Comparison of ENCODE assay signal across 8 cellular contexts in the genomic region with DNA sequence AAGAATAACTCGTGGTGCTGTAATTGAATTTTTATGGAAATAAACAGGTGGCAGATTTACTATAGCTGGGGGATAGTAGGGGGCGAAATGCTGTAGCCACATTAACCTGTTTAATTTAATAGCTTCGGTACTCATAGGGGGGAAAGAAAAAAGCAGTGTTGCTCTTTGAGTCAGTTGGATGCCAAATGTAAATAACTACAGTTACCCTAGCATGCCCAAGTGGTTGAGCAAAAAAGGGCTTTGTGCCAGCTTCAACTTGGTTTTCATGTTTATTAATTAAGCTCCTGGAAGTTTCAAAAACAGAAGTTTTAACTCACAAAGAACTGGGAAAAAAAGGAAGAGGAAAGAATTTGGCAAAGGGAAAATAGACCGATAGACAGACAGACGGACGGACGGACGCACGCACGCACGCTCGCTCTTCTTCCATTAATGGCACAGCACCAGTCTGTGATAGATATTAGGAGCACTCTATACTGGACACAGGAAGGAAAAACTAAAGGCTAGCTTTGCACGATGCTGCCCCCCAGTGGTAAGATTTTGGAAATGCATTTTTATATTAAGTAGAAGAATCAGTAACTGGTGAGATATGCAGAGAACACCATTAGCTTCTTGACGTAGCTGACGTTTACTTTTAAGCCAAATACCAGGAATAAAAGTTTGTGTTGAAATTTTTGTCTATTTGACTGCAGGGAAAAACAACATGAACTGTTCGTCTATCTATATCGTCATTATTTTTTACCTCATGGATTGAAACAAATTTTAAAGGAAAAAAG.
DNase-seq lines count a peak whose midpoint lies in the region; ATAC-seq and TF ChIP-seq lines count a peak whose summit lies in the region.

No MANE protein-coding gene starts in this region.

- peak overlapping the region; percentile 7 for H3K4me2 ChIP-seq in Loucy (ENCODE audit: low read depth, low read length, poor library complexity, severe bottlenecking)

- CTCF ChIA-PET in AG04449 (lab: Yijun Ruan, JAX) (interaction anchor here (0.6 to 7.7 kb wide), 61 partner anchors 10 to 969 kb away, joined by 3 to 235 read pairs (median 4); no protein-coding TSS in a partner anchor), GM10248 (lab: Yijun Ruan, JAX) (interaction anchor here (0.7 to 5.8 kb wide), 39 partner anchors 10 to 1024 kb away, joined by 3 to 38 read pairs (median 5); no protein-coding TSS in a partner anchor), HEK293 (lab: Yijun Ruan, JAX) (interaction anchor here (0.6 to 2.2 kb wide), 28 partner anchors 9 to 965 kb away, joined by 3 to 26 read pairs (median 4); no protein-coding TSS in a partner anchor)

- H4K20me1 ChIP-seq in Loucy (ENCODE audit: insufficient read depth, low read length, poor library complexity, severe bottlenecking): no peaks in the 10 kb centered on the region

- H3F3A ChIP-seq in Loucy (ENCODE audit: low read depth): no peaks in the 10 kb centered on the region

- H3K79me2 ChIP-seq in Loucy (ENCODE audit: insufficient read depth, low read length): no peaks in the 10 kb centered on the region

- ATAC-seq in lung (ENCODE audit: insufficient read depth, low FRiP score): peak; percentile 95

- H3K4me3 ChIP-seq in AG04449 (ENCODE audit: low read depth, low read length): peak overlapping the region; percentile 38
- H3K4me3 ChIP-seq in HEK293 (ENCODE audit: low read depth, low read length): peak overlapping the region; percentile 18
- H3K4me3 ChIP-seq in Loucy (ENCODE audit: low read length, poor library complexity, severe bottlenecking): no peak overlapping the region
- no peak overlapping the region for H3K4me3 ChIP-seq in lung
- H3K4me3 ChIP-seq in testis: no peak overlapping the region

- H3K9me2 ChIP-seq in Loucy (replicated peaks; ENCODE audit: low read depth, low read length): no peaks in the 10 kb centered on the region

- POLR2A ChIA-PET in AG04449 (lab: Yijun Ruan, JAX): interaction anchor here (0.7 kb wide), 2 partner anchors 37 to 55 kb away, joined by 3 read pairs; no protein-coding TSS in a partner anchor
- POLR2A ChIA-PET in GM10248 (lab: Yijun Ruan, JAX): no interaction called here
- POLR2A ChIA-PET in HEK293 (lab: Yijun Ruan, JAX): no interaction called here

- intact Hi-C loops in testis (cut with DNase I; ENCODE audit: low total_unique reads): no loop called here

- H3K4me1 ChIP-seq in HEK293 (ENCODE audit: control insufficient read depth, insufficient read depth, low read length) (no peaks in the 10 kb centered on the region), Loucy (ENCODE audit: insufficient read depth, low read length, poor library complexity, severe bottlenecking) (peaks cover 14% of the 10 kb centered on the region), lung (ENCODE audit: control insufficient read depth in 2 of 2, insufficient read depth in 2 of 2, low read length in 2 of 2) (no peaks in the 10 kb centered on the region), testis (no peaks in the 10 kb centered on the region)

- TF ChIP-seq CTCF in AG04449 (IDR thresholded peaks at IDR 0.05; ENCODE audit: insufficient read depth, low read length, missing control alignments) (peak; percentile 45), GM10248 (IDR thresholded peaks at IDR 0.05; ENCODE audit: control extremely low read depth, extremely low read depth, low read depth, missing control alignments) (peak; percentile 77), HEK293 (tag by site-specific recombination; IDR thresholded peaks at IDR 0.05) (no peak; the same call in 1 of the 2 replicates), Loucy (conservative IDR thresholded peaks at IDR 0.05; ENCODE audit: low read length) (peak; percentile 84), lung (IDR thresholded peaks at IDR 0.05; ENCODE audit: control extremely low read depth, extremely low read depth) (peak; percentile 42), testis (IDR thresholded peaks at IDR 0.05) (peak; percentile 56 to 93 (median 87))

- DNase-seq in AG04449 (ENCODE audit: low read depth, low spot score) (no peak), GM10248 (ENCODE audit: extremely low spot score) (peak; percentile 75), RKO (ENCODE audit: low spot score) (peak; percentile 88), dedifferentiated amniotic fluid mesenchymal stem cell (ENCODE audit: extremely low spot score) (peak; percentile 85), lung (ENCODE audit: low spot score) (peak; percentile 63), testis (peak; percentile 71)

- H3K36me3 ChIP-seq in HEK293 (ENCODE audit: control insufficient read depth in 2 of 2, insufficient read depth in 1 of 2, low read length in 2 of 2): no peaks in the 10 kb centered on the region
- no peaks in the 10 kb centered on the region for H3K36me3 ChIP-seq in Loucy (ENCODE audit: insufficient read depth, low read length)
- no peaks in the 10 kb centered on the region for H3K36me3 ChIP-seq in lung (ENCODE audit: control insufficient read depth in 2 of 2, insufficient read depth in 2 of 2, low read length in 2 of 2)
- no peaks in the 10 kb centered on the region for H3K36me3 ChIP-seq in testis (ENCODE audit: low read depth, missing control alignments)

- no peaks in the 10 kb centered on the region for H3K9me3 ChIP-seq in HEK293 (ENCODE audit: control insufficient read depth, insufficient read depth, low read depth, low read length)
- H3K9me3 ChIP-seq in Loucy (ENCODE audit: insufficient read depth, low read depth, low read length): no peaks in the 10 kb centered on the region
- no peaks in the 10 kb centered on the region for H3K9me3 ChIP-seq in lung (ENCODE audit: control insufficient read depth in 2 of 2, insufficient read depth in 1 of 2, low read length in 1 of 2)
- no peaks in the 10 kb centered on the region for H3K9me3 ChIP-seq in testis

- no peak for TF ChIP-seq POLR2A in testis (IDR thresholded peaks at IDR 0.05)

- WGBS in lung, 2 donors: 30 to 42% methylated on average over 17 of the region's 17 CpGs
- WGBS in testis, 2 donors: 12 to 13% methylated on average over 17 of the region's 17 CpGs

- H2AFZ ChIP-seq in Loucy (ENCODE audit: low read length): peak overlapping the region; percentile 67

- H3K27ac ChIP-seq in HEK293 (ENCODE audit: extremely low read depth, low read depth, low read length): no peak overlapping the region
- no peak overlapping the region for H3K27ac ChIP-seq in lung (ENCODE audit: low read depth in 1 of 2, low read length in 1 of 2)
- H3K27ac ChIP-seq in testis: no peak overlapping the region

- H3K9ac ChIP-seq in Loucy (ENCODE audit: low read depth, low read length, poor library complexity, severe bottlenecking): no peak overlapping the region

- H3K27me3 ChIP-seq in Loucy (ENCODE audit: insufficient read depth, low read length, poor library complexity, severe bottlenecking): no peaks in the 10 kb centered on the region
- no peaks in the 10 kb centered on the region for H3K27me3 ChIP-seq in lung (ENCODE audit: control insufficient read depth, insufficient read depth)
- no peaks in the 10 kb centered on the region for H3K27me3 ChIP-seq in testis

TF ChIP-seq in HEK293, 187 proteins besides CTCF, POLR2A, EP300 and RAD21:
- TF ChIP-seq ZNF10 (tag by site-specific recombination; IDR thresholded peaks at IDR 0.05) (no peak), ZNF335 (tag by site-specific recombination; conservative IDR thresholded peaks at IDR 0.05) (peak; percentile 45), ZNF660 (tag by site-specific recombination; IDR thresholded peaks at IDR 0.05) (peak; percentile 50; the same call in 1 of the 2 replicates), ZNF654 (tag by site-specific recombination; IDR thresholded peaks at IDR 0.05; ENCODE audit: low read depth) (peak; percentile 64)
- TF ChIP-seq, protein P1, sequence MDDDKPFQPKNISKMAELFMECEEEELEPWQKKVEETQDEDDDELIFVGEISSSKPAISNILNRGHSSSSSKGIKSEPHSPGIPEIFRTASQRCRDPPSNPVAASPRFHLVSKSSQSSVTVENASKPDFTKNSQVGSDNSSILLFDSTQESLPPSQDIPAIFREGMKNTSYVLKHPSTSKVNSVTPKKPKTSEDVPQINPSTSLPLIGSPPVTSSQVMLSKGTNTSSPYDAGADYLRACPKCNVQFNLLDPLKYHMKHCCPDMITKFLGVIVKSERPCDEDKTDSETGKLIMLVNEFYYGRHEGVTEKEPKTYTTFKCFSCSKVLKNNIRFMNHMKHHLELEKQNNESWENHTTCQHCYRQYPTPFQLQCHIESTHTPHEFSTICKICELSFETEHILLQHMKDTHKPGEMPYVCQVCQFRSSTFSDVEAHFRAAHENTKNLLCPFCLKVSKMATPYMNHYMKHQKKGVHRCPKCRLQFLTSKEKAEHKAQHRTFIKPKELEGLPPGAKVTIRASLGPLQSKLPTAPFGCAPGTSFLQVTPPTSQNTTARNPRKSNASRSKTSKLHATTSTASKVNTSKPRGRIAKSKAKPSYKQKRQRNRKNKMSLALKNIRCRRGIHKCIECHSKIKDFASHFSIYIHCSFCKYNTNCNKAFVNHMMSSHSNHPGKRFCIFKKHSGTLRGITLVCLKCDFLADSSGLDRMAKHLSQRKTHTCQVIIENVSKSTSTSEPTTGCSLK (tag by site-specific recombination; IDR thresholded peaks at IDR 0.05): no peak
- TF ChIP-seq, protein P2, sequence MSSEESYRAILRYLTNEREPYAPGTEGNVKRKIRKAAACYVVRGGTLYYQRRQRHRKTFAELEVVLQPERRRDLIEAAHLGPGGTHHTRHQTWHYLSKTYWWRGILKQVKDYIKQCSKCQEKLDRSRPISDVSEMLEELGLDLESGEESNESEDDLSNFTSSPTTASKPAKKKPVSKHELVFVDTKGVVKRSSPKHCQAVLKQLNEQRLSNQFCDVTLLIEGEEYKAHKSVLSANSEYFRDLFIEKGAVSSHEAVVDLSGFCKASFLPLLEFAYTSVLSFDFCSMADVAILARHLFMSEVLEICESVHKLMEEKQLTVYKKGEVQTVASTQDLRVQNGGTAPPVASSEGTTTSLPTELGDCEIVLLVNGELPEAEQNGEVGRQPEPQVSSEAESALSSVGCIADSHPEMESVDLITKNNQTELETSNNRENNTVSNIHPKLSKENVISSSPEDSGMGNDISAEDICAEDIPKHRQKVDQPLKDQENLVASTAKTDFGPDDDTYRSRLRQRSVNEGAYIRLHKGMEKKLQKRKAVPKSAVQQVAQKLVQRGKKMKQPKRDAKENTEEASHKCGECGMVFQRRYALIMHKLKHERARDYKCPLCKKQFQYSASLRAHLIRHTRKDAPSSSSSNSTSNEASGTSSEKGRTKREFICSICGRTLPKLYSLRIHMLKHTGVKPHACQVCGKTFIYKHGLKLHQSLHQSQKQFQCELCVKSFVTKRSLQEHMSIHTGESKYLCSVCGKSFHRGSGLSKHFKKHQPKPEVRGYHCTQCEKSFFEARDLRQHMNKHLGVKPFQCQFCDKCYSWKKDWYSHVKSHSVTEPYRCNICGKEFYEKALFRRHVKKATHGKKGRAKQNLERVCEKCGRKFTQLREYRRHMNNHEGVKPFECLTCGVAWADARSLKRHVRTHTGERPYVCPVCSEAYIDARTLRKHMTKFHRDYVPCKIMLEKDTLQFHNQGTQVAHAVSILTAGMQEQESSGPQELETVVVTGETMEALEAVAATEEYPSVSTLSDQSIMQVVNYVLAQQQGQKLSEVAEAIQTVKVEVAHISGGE (tag by site-specific recombination; conservative IDR thresholded peaks at IDR 0.05; ENCODE audit: low read depth): 0 out of 2 replicates have a peak, but pooled peaks have one; percentile 14

Comparison
In these comparisons a context has a peak if more than half of its experiments do, and no peak if none do; other contexts are left out.
1. H3K4me3 ChIP-seq: peak in AG04449 (single experiment) and HEK293 (single experiment); none in Loucy (single experiment), lung (single experiment) and testis (0 of 2).